18 cellular contexts compared by ENCODE assay signal in the genomic region with DNA sequence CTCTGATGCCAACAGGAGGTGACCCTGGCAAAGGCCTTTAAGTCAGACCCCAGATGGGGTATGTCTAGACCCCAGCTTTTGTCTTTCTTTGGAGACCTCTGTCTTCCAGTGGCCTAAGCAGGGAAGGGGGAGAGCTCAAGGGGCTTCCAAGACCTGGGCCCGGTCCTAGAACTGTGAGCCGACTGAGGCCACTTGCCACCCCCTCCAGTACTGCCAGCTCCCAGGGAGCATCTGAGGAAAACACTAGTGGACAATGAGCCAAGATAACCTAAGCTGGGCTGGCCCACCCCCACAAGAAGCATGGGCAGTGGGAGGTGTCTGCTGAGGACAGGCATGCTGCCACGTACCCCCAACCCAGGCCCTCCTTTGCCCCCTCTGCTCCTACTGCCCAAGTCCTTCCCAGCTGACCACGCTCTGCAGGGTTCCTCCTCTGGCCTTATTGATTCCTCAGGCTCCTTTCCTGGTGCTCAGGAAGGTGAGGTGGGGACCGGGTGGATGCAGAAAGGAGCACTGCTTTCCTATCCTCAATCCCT. TPM values are rescaled to one million over a fixed set of nuclear protein-coding genes. Genes with fewer than 3 reads are reported as not detected.
A peak's percentile ranks its signal among the peaks of the same experiment; 100 is the strongest.
DNase-seq lines count a peak whose midpoint lies in the region; ATAC-seq and TF ChIP-seq lines count a peak whose summit lies in the region.
"Had no signal": no experiment of that assay in that cellular context is flagged by ENCODE, and none has a peak within 500 bp of the region (broad histone marks: within the 10 kb centered on the region; RNA-seq: fewer than 3 reads in every experiment).

No MANE protein-coding gene starts in this region.

- H3K4me3 ChIP-seq in Loucy (ENCODE audit: low read length, poor library complexity, severe bottlenecking) (no peak overlapping the region), neutrophil (ENCODE audit: low read depth in 1 of 2, low read length in 1 of 2) (no peak overlapping the region)
- H3K4me3 ChIP-seq: A549, suprapubic skin had no signal

- H4K20me1 ChIP-seq in Loucy (ENCODE audit: insufficient read depth, low read length, poor library complexity, severe bottlenecking), result no peaks in the 10 kb centered on the region

- DNase-seq in activated CD4-positive, alpha-beta T cell treated with anti-CD3 and anti-CD28 coated beads, Interleukin-2, amount 10 ng/mL, durations not matched to agents 7 days and 5 days, result no peak
- DNase-seq in activated CD4-positive, alpha-beta T cell treated with anti-CD3 and anti-CD28 coated beads, Interleukin-2, amount 50 U/mL, for 48 hours, result no peak
- no peak for DNase-seq in activated naive CD8-positive, alpha-beta T cell treated with anti-CD3 and anti-CD28 coated beads, Interleukin-2, amount 50 U/mL, for 24 hours
- DNase-seq in NCI-H226 (no peak), LoVo (ENCODE audit: low spot score) (no peak)
- DNase-seq: esophagus squamous epithelium, heart left ventricle, KBM-7, kidney, NCI-H146, NCI-H510A had no signal

- no peak overlapping the region for H2AFZ ChIP-seq in Loucy (ENCODE audit: low read length)

- peaks cover 66% of the 10 kb centered on the region for H3K4me1 Mint-ChIP-seq in activated CD4-positive, alpha-beta T cell treated with anti-CD3 and anti-CD28 coated beads, Interleukin-2, amount 10 ng/mL, durations not matched to agents 7 days and 5 days
- H3K4me1 Mint-ChIP-seq in activated naive CD8-positive, alpha-beta T cell treated with anti-CD3 and anti-CD28 coated beads, Interleukin-2, amount 50 U/mL, for 24 hours, result peaks cover 94% of the 10 kb centered on the region

- H3K27ac Mint-ChIP-seq in activated CD4-positive, alpha-beta T cell treated with anti-CD3 and anti-CD28 coated beads, Interleukin-2, amount 10 ng/mL, durations not matched to agents 7 days and 5 days, result peak overlapping the region; percentile 95
- peak overlapping the region; percentile 97 for H3K27ac Mint-ChIP-seq in activated naive CD8-positive, alpha-beta T cell treated with anti-CD3 and anti-CD28 coated beads, Interleukin-2, amount 50 U/mL, for 24 hours
- H3K27ac Mint-ChIP-seq: brain had no signal

- CTCF ChIA-PET in activated CD4-positive, alpha-beta T cell treated with anti-CD3 and anti-CD28 coated beads, Interleukin-2, amount 10 ng/mL, durations not matched to agents 7 days and 5 days (lab: Charles Lee), result interaction anchor here (0.9 to 20.0 kb wide), 7 partner anchors 8 to 316 kb away, joined by 3 to 170 read pairs (median 5); partner anchors contain the start of gene VDR

- no peaks in the 10 kb centered on the region for H3K9me3 Mint-ChIP-seq in activated CD4-positive, alpha-beta T cell treated with anti-CD3 and anti-CD28 coated beads, Interleukin-2, amount 10 ng/mL, durations not matched to agents 7 days and 5 days
- H3K9me3 Mint-ChIP-seq in activated naive CD8-positive, alpha-beta T cell treated with anti-CD3 and anti-CD28 coated beads, Interleukin-2, amount 50 U/mL, for 24 hours, result no peaks in the 10 kb centered on the region

- peaks cover 5% of the 10 kb centered on the region for H3K36me3 Mint-ChIP-seq in activated CD4-positive, alpha-beta T cell treated with anti-CD3 and anti-CD28 coated beads, Interleukin-2, amount 10 ng/mL, durations not matched to agents 7 days and 5 days (ENCODE audit: low read depth)
- H3K36me3 Mint-ChIP-seq in activated naive CD8-positive, alpha-beta T cell treated with anti-CD3 and anti-CD28 coated beads, Interleukin-2, amount 50 U/mL, for 24 hours (ENCODE audit: low read depth), result peaks cover 64% of the 10 kb centered on the region
- H3K36me3 Mint-ChIP-seq: brain had no signal

- no peaks in the 10 kb centered on the region for H3K36me3 ChIP-seq in Loucy (ENCODE audit: insufficient read depth, low read length)
- peaks cover 7% of the 10 kb centered on the region for H3K36me3 ChIP-seq in neutrophil

- H3K9me2 ChIP-seq in Loucy (replicated peaks; ENCODE audit: low read depth, low read length), result no peaks in the 10 kb centered on the region
- H3K9me2 ChIP-seq: SK-N-SH had no signal

- no peak for ATAC-seq in activated naive CD8-positive, alpha-beta T cell treated with anti-CD3 and anti-CD28 coated beads, Interleukin-2, amount 50 U/mL, for 24 hours
- no peak for ATAC-seq in GM21381 (IDR thresholded peaks at IDR 0.05; ENCODE audit: unreplicated experiment)
- ATAC-seq: A549 had no signal

- H3K4me3 Mint-ChIP-seq in activated CD4-positive, alpha-beta T cell treated with anti-CD3 and anti-CD28 coated beads, Interleukin-2, amount 10 ng/mL, durations not matched to agents 7 days and 5 days, result peak overlapping the region; percentile 72
- H3K4me3 Mint-ChIP-seq in activated naive CD8-positive, alpha-beta T cell treated with anti-CD3 and anti-CD28 coated beads, Interleukin-2, amount 50 U/mL, for 24 hours, result peak overlapping the region; percentile 83
- H3K4me3 Mint-ChIP-seq: brain had no signal

- TF ChIP-seq CTCF in Loucy (conservative IDR thresholded peaks at IDR 0.05; ENCODE audit: low read length) (no peak), neutrophil (IDR thresholded peaks at IDR 0.05) (no peak)

- H3K4me2 ChIP-seq in Loucy (ENCODE audit: low read depth, low read length, poor library complexity, severe bottlenecking), result peak overlapping the region; percentile 11
- H3K4me2 ChIP-seq: A549, SK-N-SH had no signal

- H3K4me1 ChIP-seq in Loucy (ENCODE audit: insufficient read depth, low read length, poor library complexity, severe bottlenecking), result peaks cover 30% of the 10 kb centered on the region
- peaks cover 33 to 37% of the 10 kb centered on the region in 2 experiments for H3K4me1 ChIP-seq in neutrophil (ENCODE audit: control insufficient read depth in 1 of 2, insufficient read depth in 1 of 2, low read depth in 1 of 2, low read length in 1 of 2)

- H3F3A ChIP-seq in Loucy (ENCODE audit: low read depth), result no peaks in the 10 kb centered on the region

- H3K27me3 Mint-ChIP-seq in activated CD4-positive, alpha-beta T cell treated with anti-CD3 and anti-CD28 coated beads, Interleukin-2, amount 10 ng/mL, durations not matched to agents 7 days and 5 days, result no peaks in the 10 kb centered on the region
- H3K27me3 Mint-ChIP-seq in activated naive CD8-positive, alpha-beta T cell treated with anti-CD3 and anti-CD28 coated beads, Interleukin-2, amount 50 U/mL, for 24 hours, result no peaks in the 10 kb centered on the region

- H3K27me3 ChIP-seq in Loucy (ENCODE audit: insufficient read depth, low read length, poor library complexity, severe bottlenecking) (no peaks in the 10 kb centered on the region), neutrophil (no peaks in the 10 kb centered on the region)
- H3K27me3 ChIP-seq: esophagus squamous epithelium, heart left ventricle, suprapubic skin had no signal

- H3K9me3 ChIP-seq in Loucy (ENCODE audit: insufficient read depth, low read depth, low read length) (no peaks in the 10 kb centered on the region), neutrophil (no peaks in the 10 kb centered on the region)
- H3K9me3 ChIP-seq: A549, esophagus squamous epithelium, heart left ventricle, SK-N-SH, suprapubic skin had no signal

- no peaks in the 10 kb centered on the region for H3K79me2 ChIP-seq in Loucy (ENCODE audit: insufficient read depth, low read length)

- peak overlapping the region; percentile 72 for H3K27ac ChIP-seq in neutrophil
- H3K27ac ChIP-seq: heart left ventricle, suprapubic skin had no signal

- no peak overlapping the region for H3K9ac ChIP-seq in Loucy (ENCODE audit: low read depth, low read length, poor library complexity, severe bottlenecking)
- H3K9ac ChIP-seq: SK-N-SH had no signal

- POLR2A ChIA-PET in activated CD4-positive, alpha-beta T cell treated with anti-CD3 and anti-CD28 coated beads, Interleukin-2, amount 10 ng/mL, durations not matched to agents 7 days and 5 days (lab: Charles Lee), result interaction anchor here (0.6 to 1.2 kb wide), 4 partner anchors 21 to 467 kb away, joined by 3 to 13 read pairs (median 6); partner anchors contain the start of genes VDR and ZNF641

RNA-seq across cellular contexts. Expression of gene VDR, which starts 21.1 kb away (rescaled TPM):
- 10 to 100 TPM; 16.4 to 17.3 TPM for total RNA-seq in activated CD4-positive, alpha-beta T cell treated with anti-CD3 and anti-CD28 coated beads, Interleukin-2, amount 10 ng/mL, durations not matched to agents 7 days and 5 days
